Comparison of ENCODE assay signal across 1 cellular context in the genomic region with DNA sequence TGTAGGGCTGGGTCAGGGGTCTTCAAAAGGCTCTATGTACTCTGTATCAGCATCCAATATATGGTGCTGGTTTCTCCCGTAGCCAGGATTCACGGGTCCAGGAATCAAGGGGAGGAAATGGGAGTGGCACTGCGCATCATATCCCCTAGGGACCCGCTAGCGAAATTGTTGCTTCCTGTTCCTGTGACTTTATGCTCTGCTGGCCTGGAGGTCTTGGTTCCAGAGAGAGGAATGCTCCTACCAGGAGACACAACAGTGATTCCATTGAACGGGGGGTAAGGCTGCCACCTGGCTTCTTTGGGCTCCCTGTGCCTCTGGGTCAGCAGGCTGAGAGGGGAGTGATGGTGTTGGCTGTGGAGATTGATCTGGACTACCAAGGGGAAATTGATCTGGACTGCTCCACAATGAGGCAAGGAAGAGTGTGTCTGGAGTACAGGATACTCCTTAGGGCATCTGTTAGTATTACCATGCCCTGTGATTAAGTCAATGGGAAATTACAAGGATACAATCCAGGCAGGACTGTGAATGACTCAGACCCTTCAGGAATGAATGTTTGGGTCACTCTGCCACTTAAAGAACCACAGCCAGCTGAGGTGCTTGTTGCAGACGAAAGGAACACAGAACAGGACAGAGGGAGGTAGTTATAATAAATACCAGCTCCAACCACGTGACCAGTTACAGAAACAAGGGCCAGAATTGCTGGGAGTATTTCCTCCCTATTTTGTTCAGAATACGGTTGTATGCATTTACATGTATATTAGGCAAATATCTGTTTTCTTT.
TF ChIP-seq lines count a peak whose summit lies in the region.

No MANE protein-coding gene starts in this region.

TF ChIP-seq in SK-N-SH, 30 proteins besides CTCF, POLR2A, EP300 and RAD21 (continued from another document):
- TF ChIP-seq REST (IDR thresholded peaks at IDR 0.05; ENCODE audit: low read depth, low read length): peak; percentile 61; the same call in 1 of the 2 replicates
- no peak for TF ChIP-seq MEF2A (IDR thresholded peaks at IDR 0.05; ENCODE audit: borderline replicate concordance, low read depth)
- TF ChIP-seq, protein P1, sequence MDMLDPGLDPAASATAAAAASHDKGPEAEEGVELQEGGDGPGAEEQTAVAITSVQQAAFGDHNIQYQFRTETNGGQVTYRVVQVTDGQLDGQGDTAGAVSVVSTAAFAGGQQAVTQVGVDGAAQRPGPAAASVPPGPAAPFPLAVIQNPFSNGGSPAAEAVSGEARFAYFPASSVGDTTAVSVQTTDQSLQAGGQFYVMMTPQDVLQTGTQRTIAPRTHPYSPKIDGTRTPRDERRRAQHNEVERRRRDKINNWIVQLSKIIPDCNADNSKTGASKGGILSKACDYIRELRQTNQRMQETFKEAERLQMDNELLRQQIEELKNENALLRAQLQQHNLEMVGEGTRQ (IDR thresholded peaks at IDR 0.05; ENCODE audit: borderline replicate concordance, low read depth, low read length): 0 out of 2 replicates have a peak, but pooled peaks have one; percentile 10
- TF ChIP-seq POLR2AphosphoS5 (IDR thresholded peaks at IDR 0.05; ENCODE audit: low read depth, low read length): peak; percentile 67
- no peak for TF ChIP-seq NRF1 (IDR thresholded peaks at IDR 0.05; ENCODE audit: low read depth, low read length)
- no peak for TF ChIP-seq SMC3 (IDR thresholded peaks at IDR 0.05; ENCODE audit: low read depth, low read length)
